ENCODE assay signal across 1 cellular context in genomic region chr12:108714866-108715265, GRCh38.
TF ChIP-seq lines count a peak whose summit lies in the region.

No MANE protein-coding gene starts in this region.

TF ChIP-seq in GM12878, 131 proteins besides CTCF, POLR2A, EP300 and RAD21 (continued from another document):
- TF ChIP-seq IRF5 (IDR thresholded peaks at IDR 0.05; ENCODE audit: borderline replicate concordance): no peak
